Comparison of ENCODE assay signal across 9 cellular contexts in the genomic region with DNA sequence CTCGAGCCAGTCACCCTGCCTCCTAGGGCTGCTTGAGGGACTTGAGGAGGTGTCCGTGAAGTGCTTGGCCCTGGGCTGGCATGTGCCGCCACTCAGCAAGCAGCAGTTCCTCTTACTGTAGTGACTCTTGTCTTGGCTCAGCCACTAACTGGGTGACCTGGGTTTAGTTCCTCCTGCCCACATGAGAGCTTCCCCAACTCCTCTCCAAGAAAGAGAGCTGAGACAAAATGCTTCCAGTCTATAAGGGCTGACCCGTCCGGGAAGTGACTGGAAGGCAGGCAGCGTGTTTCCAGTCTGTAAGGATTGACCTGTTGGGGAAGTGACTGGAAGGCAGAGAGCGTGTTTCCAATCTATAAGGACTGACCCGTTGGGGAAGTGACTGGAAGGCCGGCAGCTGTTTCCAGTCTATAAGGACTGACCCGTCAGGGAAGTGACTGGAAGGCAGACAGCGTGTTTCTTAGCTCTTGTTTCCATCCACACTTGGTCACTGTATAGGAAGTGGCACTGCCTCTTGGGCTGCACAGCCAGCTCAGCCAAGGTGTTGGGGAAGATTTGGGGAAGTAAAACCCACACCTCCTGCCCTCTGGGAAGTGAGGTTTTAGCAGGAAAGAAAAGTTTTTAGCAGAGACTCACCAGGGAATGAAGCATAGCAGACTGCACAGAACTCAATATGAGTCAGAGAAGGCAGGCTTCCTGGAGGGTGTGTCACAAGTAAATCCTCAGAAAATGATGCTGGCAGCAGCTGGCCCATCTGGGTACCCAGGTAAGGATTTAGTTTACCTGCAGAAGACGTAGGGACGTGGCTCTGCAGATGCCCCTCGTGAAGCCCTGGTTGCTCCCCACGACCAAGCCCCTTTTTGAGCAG. TPM values are rescaled to one million over a fixed set of nuclear protein-coding genes. Genes with fewer than 3 reads are reported as not detected.
DNase-seq lines count a peak whose midpoint lies in the region; FAIRE-seq and TF ChIP-seq lines count a peak whose summit lies in the region.
"Had no signal": no experiment of that assay in that cellular context is flagged by ENCODE, and none has a peak within 500 bp of the region (broad histone marks: within the 10 kb centered on the region; RNA-seq: fewer than 3 reads in every experiment).

No MANE protein-coding gene starts in this region.

- FAIRE-seq in RCC 7860 (lab: Jason Lieb, UNC): no peak
- no peak for FAIRE-seq in GM12892 (lab: Jason Lieb, UNC)

- TF ChIP-seq POLR2A in esophagus squamous epithelium (IDR thresholded peaks at IDR 0.05): no peak
- TF ChIP-seq POLR2A in GM12892 (IDR thresholded peaks at IDR 0.05; ENCODE audit: low read depth, low read length): no peak

- peaks cover 41 to 100% (median 62%) of the 10 kb centered on the region in 3 donors for H3K36me3 ChIP-seq in esophagus squamous epithelium

- intact Hi-C loops in esophagus squamous epithelium (cut with DNase I): no loop called here

- no peaks in the 10 kb centered on the region for H3K27me3 ChIP-seq in esophagus squamous epithelium

- H3K9me3 ChIP-seq in esophagus squamous epithelium: no peaks in the 10 kb centered on the region

- H3K4me3 ChIP-seq in esophagus squamous epithelium: no peak overlapping the region

- peak overlapping the region; percentile 70 to 82 (median 78) for H3K27ac ChIP-seq in esophagus squamous epithelium

- DNase-seq in GDM1 (lab: John Stamatoyannopoulos, UW): peak; percentile 78
- peak; percentile 39 for DNase-seq in RCC 7860 (ENCODE audit: low spot score)
- no peak for DNase-seq in esophagus squamous epithelium (lab: John Stamatoyannopoulos, UW)
- peak; percentile 28 for DNase-seq in non-pigmented ciliary epithelial cell (ENCODE audit: low read depth)
- DNase-seq in NCI-H446 treated with DMSO at 0.1 percent for 48 hours (lab: John Stamatoyannopoulos, UW): no peak
- no peak for DNase-seq in NCI-H524 treated with DMSO at 0.1 percent for 48 hours (lab: John Stamatoyannopoulos, UW)
- no peak for DNase-seq in GM12892 (ENCODE audit: insufficient read length)
- DNase-seq in stimulated activated CD4-positive, alpha-beta T cell treated with anti-CD3 and anti-CD28 coated beads, Interleukin-4, amount 100 ng/mL, for 24 hours: no peak
- DNase-seq: stimulated activated CD4-positive, alpha-beta T cell treated with anti-CD3 and anti-CD28 coated beads, Interleukin-4, amount 100 ng/mL, for 4 hours had no signal

- WGBS in esophagus squamous epithelium, 2 donors: 43 to 74% methylated on average over 10 to 11 of the region's 15 CpGs

- H3K4me1 ChIP-seq in esophagus squamous epithelium: peaks cover 37 to 79% (median 37%) of the 10 kb centered on the region in 3 donors

- no peak for TF ChIP-seq CTCF in esophagus squamous epithelium (IDR thresholded peaks at IDR 0.05)

RNA-seq across cellular contexts. Expression of a gene that starts 53.2 kb away (rescaled TPM):
- total RNA-seq in esophagus squamous epithelium: 100 to 1,000 TPM in 1 of 4 donors, 10 to 100 TPM in 3; 40.2 to 141 (median 56.6) TPM
- polyA plus RNA-seq in GM12892 (2012; ENCODE audit: missing spikeins): 71.2 TPM

Comparison
In these comparisons a context has a peak if more than half of its experiments do, and no peak if none do; other contexts are left out.
1. DNase-seq: peak in GDM1 (single experiment), RCC 7860 (single experiment) and non-pigmented ciliary epithelial cell (single experiment); none in esophagus squamous epithelium (single experiment), NCI-H446 treated with DMSO at 0.1 percent for 48 hours (single experiment), NCI-H524 treated with DMSO at 0.1 percent for 48 hours (single experiment), GM12892 (single experiment) and stimulated activated CD4-positive, alpha-beta T cell treated with anti-CD3 and anti-CD28 coated beads, Interleukin-4, amount 100 ng/mL, for 24 hours (single experiment).